9 cellular contexts compared by ENCODE assay signal in the genomic region with DNA sequence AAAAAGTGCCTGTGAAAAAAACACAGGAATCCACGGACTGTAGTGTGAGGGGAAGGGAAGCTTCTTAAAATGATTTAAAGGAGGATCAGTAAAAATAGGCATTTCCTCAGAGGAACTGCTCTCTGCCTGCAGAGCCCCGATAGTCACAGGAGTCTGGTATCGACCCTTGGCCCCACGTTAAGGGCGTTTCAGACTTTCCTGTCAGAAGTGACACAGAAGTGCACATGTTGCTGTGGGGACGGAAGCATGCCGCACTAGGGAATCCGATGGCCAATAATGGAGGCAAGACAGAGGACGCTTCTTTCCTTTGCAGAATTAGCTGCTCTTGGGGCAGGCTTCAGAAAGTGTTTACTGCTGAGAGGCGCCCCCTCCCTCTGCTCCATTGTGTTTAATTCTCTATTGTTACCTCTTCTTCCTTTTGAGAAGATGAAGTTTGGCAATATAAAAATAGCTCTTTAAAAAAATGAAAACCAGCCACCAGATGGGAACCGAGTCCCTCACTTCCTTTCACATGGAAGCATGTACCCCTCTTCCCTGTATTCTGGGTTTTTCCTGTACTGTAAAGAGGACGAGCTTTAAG.
DNase-seq lines count a peak whose midpoint lies in the region; ATAC-seq and TF ChIP-seq lines count a peak whose summit lies in the region.
"Had no signal": no experiment of that assay in that cellular context is flagged by ENCODE, and none has a peak within 500 bp of the region (broad histone marks: within the 10 kb centered on the region; RNA-seq: fewer than 3 reads in every experiment).

No MANE protein-coding gene starts in this region.

- H3K4me1 ChIP-seq in right cardiac atrium (ENCODE audit: control insufficient read depth, insufficient read depth, low read length) (peaks cover 47% of the 10 kb centered on the region), upper lobe of left lung (peaks cover 72 to 95% (median 82%) of the 10 kb centered on the region in 4 donors)

- DNase-seq in right cardiac atrium = no peak
- no peak for DNase-seq in left ventricle myocardium superior
- DNase-seq in activated naive CD8-positive, alpha-beta T cell treated with anti-CD3 and anti-CD28 coated beads, Interleukin-2, amount 50 U/mL, for 24 hours = no peak
- no peak for DNase-seq in naive B cell
- DNase-seq in upper lobe of left lung = no peak
- no peak for DNase-seq in foreskin fibroblast
- DNase-seq: effector CD8-positive, alpha-beta T cell had no signal

- no peaks in the 10 kb centered on the region for H3K9me3 ChIP-seq in right cardiac atrium (ENCODE audit: control insufficient read depth, low read length)
- no peaks in the 10 kb centered on the region for H3K9me3 ChIP-seq in upper lobe of left lung

- H3K27me3 ChIP-seq in right cardiac atrium (ENCODE audit: control insufficient read depth, insufficient read depth) (no peaks in the 10 kb centered on the region), upper lobe of left lung (no peaks in the 10 kb centered on the region)

- TF ChIP-seq POLR2A in upper lobe of left lung (IDR thresholded peaks at IDR 0.05) = no peak

- peaks cover 0 to 7% (median 2%) of the 10 kb centered on the region in 4 donors for H3K36me3 ChIP-seq in upper lobe of left lung

- peaks cover 87% of the 10 kb centered on the region for H3K4me1 Mint-ChIP-seq in activated naive CD8-positive, alpha-beta T cell treated with anti-CD3 and anti-CD28 coated beads, Interleukin-2, amount 50 U/mL, for 24 hours
- peaks cover 86 to 88% (median 88%) of the 10 kb centered on the region in 3 donors for H3K4me1 Mint-ChIP-seq in naive B cell

- peaks cover 7% of the 10 kb centered on the region for H3K36me3 Mint-ChIP-seq in activated naive CD8-positive, alpha-beta T cell treated with anti-CD3 and anti-CD28 coated beads, Interleukin-2, amount 50 U/mL, for 24 hours (ENCODE audit: low read depth)
- H3K36me3 Mint-ChIP-seq in naive B cell = peaks cover 5 to 8% of the 10 kb centered on the region in 2 donors

- H3K27ac Mint-ChIP-seq in activated naive CD8-positive, alpha-beta T cell treated with anti-CD3 and anti-CD28 coated beads, Interleukin-2, amount 50 U/mL, for 24 hours = peak overlapping the region; percentile 86
- peak overlapping the region; percentile 32 to 95 (median 78) for H3K27ac Mint-ChIP-seq in naive B cell

- intact Hi-C loops in right cardiac atrium (cut with DNase I) = no loop called here
- intact Hi-C loops in left ventricle myocardium superior (cut with micrococcal nuclease) = no loop called here

- no peaks in the 10 kb centered on the region for H3K9me3 Mint-ChIP-seq in activated naive CD8-positive, alpha-beta T cell treated with anti-CD3 and anti-CD28 coated beads, Interleukin-2, amount 50 U/mL, for 24 hours
- H3K9me3 Mint-ChIP-seq in naive B cell = peaks cover 0 to 4% (median 0%) of the 10 kb centered on the region in 7 donors

- 26% methylated on average over 12 of the region's 12 CpGs for WGBS in right cardiac atrium
- 28 to 46% methylated on average over 12 of the region's 12 CpGs for WGBS in upper lobe of left lung, 2 donors

- ATAC-seq in right cardiac atrium = peak in 1 of 2 donors; percentile 6
- no peak for ATAC-seq in left ventricle myocardium superior
- peak; percentile 49 for ATAC-seq in activated naive CD8-positive, alpha-beta T cell treated with anti-CD3 and anti-CD28 coated beads, Interleukin-2, amount 50 U/mL, for 24 hours
- peak; percentile 55 for ATAC-seq in naive B cell (ENCODE audit: low read depth in 2 of 2)
- no peak for ATAC-seq in upper lobe of left lung (ENCODE audit: low FRiP score in 2 of 2)
- ATAC-seq in GM21390 (IDR thresholded peaks at IDR 0.05; ENCODE audit: unreplicated experiment) = no peak
- no peak for ATAC-seq in GM18520 (IDR thresholded peaks at IDR 0.05; ENCODE audit: unreplicated experiment)

- TF ChIP-seq CTCF in upper lobe of left lung (IDR thresholded peaks at IDR 0.05) (no peak), foreskin fibroblast (IDR thresholded peaks at IDR 0.05; ENCODE audit: low read depth, low read length) (no peak)

- H3K27me3 Mint-ChIP-seq in activated naive CD8-positive, alpha-beta T cell treated with anti-CD3 and anti-CD28 coated beads, Interleukin-2, amount 50 U/mL, for 24 hours = no peaks in the 10 kb centered on the region
- no peaks in the 10 kb centered on the region for H3K27me3 Mint-ChIP-seq in naive B cell

- H3K4me3 ChIP-seq in right cardiac atrium (ENCODE audit: low read length) (no peak overlapping the region), upper lobe of left lung (no peak overlapping the region), foreskin fibroblast (ENCODE audit: low read depth in 1 of 2, low read length in 2 of 2) (no peak overlapping the region)

- H3K4me3 Mint-ChIP-seq in activated naive CD8-positive, alpha-beta T cell treated with anti-CD3 and anti-CD28 coated beads, Interleukin-2, amount 50 U/mL, for 24 hours = peak overlapping the region; percentile 39
- H3K4me3 Mint-ChIP-seq in naive B cell = peak overlapping the region; percentile 26 to 86 (median 64)

- TF ChIP-seq EP300 in upper lobe of left lung (IDR thresholded peaks at IDR 0.05) = no peak

- H3K27ac ChIP-seq in right cardiac atrium (ENCODE audit: low read length) (peak overlapping the region; percentile 54), upper lobe of left lung (peak overlapping the region; percentile 72 to 82 (median 75))

Comparison
In these comparisons a context has a peak if more than half of its experiments do, and no peak if none do; other contexts are left out.
1. ATAC-seq: peak in activated naive CD8-positive, alpha-beta T cell treated with anti-CD3 and anti-CD28 coated beads, Interleukin-2, amount 50 U/mL, for 24 hours (single experiment) and naive B cell (2 of 2); none in left ventricle myocardium superior (single experiment), upper lobe of left lung (0 of 2), GM21390 (single experiment) and GM18520 (single experiment).